ENCODE assay signal across 16 cellular contexts in genomic region chr9:23686896-23687295, GRCh38.
A peak's percentile ranks its signal among the peaks of the same experiment; 100 is the strongest.
DNase-seq lines count a peak whose midpoint lies in the region; ATAC-seq, FAIRE-seq and TF ChIP-seq lines count a peak whose summit lies in the region.
"Had no signal": no experiment of that assay in that cellular context is flagged by ENCODE, and none has a peak within 500 bp of the region (broad histone marks: within the 10 kb centered on the region; RNA-seq: fewer than 3 reads in every experiment).

No MANE protein-coding gene starts in this region.

- peaks cover 21% of the 10 kb centered on the region for H3K79me1 ChIP-seq in trophoblast cell (ENCODE audit: low read length)

- H4K8ac ChIP-seq in trophoblast cell (ENCODE audit: low read depth, low read length): peak overlapping the region; percentile 48

- H3K9me3 ChIP-seq in PC-3 (ENCODE audit: low read length) (no peaks in the 10 kb centered on the region), GM12878 (replicated peaks; ENCODE audit: control insufficient read depth, insufficient read depth, low read length) (no peaks in the 10 kb centered on the region), trophoblast cell (ENCODE audit: insufficient read depth, low read depth, low read length) (no peaks in the 10 kb centered on the region), upper lobe of left lung (no peaks in the 10 kb centered on the region)
- H3K9me3 ChIP-seq: BLaER1, Caco-2 had no signal

- H3K4ac ChIP-seq in trophoblast cell (ENCODE audit: low read depth, low read length): no peak overlapping the region

- H2BK5ac ChIP-seq in trophoblast cell (ENCODE audit: low read depth, low read length, poor library complexity): no peak overlapping the region

- no peak overlapping the region for H3K18ac ChIP-seq in trophoblast cell (ENCODE audit: low read length)

- peak overlapping the region; percentile 64 for H3K9ac ChIP-seq in PC-3 (ENCODE audit: low read length)
- no peak overlapping the region for H3K9ac ChIP-seq in GM12878 (ENCODE audit: control insufficient read depth, insufficient read depth, low read length)
- H3K9ac ChIP-seq in trophoblast cell (ENCODE audit: low read length): no peak overlapping the region
- H3K9ac ChIP-seq: BLaER1 had no signal

- TF ChIP-seq RAD21 in GM12878 (IDR thresholded peaks at IDR 0.05; ENCODE audit: insufficient read depth, low read depth, low read length): no peak

- H4K91ac ChIP-seq in trophoblast cell (ENCODE audit: low read depth, low read length): peak overlapping the region; percentile 61

- H4K12ac ChIP-seq in trophoblast cell (ENCODE audit: low read depth, low read length): no peak overlapping the region

- no peaks in the 10 kb centered on the region; the same call in 1 of the 2 replicates for H3K36me3 ChIP-seq in PC-3 (ENCODE audit: low read depth, low read length)
- H3K36me3 ChIP-seq in GM12878 (ENCODE audit: control insufficient read depth in 2 of 2, insufficient read depth in 2 of 2, low read length in 1 of 2): no peaks in the 10 kb centered on the region
- H3K36me3 ChIP-seq in trophoblast cell (ENCODE audit: control insufficient read depth in 1 of 2, insufficient read depth in 2 of 2, low read length in 2 of 2): no peaks in the 10 kb centered on the region
- H3K36me3 ChIP-seq in upper lobe of left lung: no peaks in the 10 kb centered on the region
- H3K36me3 ChIP-seq: BLaER1 had no signal

- SMC1A ChIA-PET in GM12878 (lab: Charles Lee; ENCODE audit: uncharacterized antibody, unreplicated experiment): no interaction called here

- TF ChIP-seq CTCF in PC-3 (conservative IDR thresholded peaks at IDR 0.05; ENCODE audit: low read depth, low read length): no peak
- no peak for TF ChIP-seq CTCF in GM12878 (IDR thresholded peaks at IDR 0.05 in 2 of 3, conservative IDR thresholded peaks at IDR 0.05 in 1 of 3; ENCODE audit: control insufficient read depth in 2 of 3, extremely low read depth in 1 of 3, insufficient read depth in 1 of 3, low read depth in 3 of 3, low read length in 3 of 3)
- TF ChIP-seq CTCF in upper lobe of left lung (IDR thresholded peaks at IDR 0.05): no peak

- FAIRE-seq in GM12878 (lab: Jason Lieb, UNC): no peak

- CTCF ChIA-PET in PC-3 (lab: Charles Lee): no interaction called here
- CTCF ChIA-PET in GM12878 (lab: Yijun Ruan, JAX): no interaction called here

- H3K27me3 ChIP-seq in PC-3 (ENCODE audit: low read length) (no peaks in the 10 kb centered on the region), GM12878 (replicated peaks in 1 of 2; ENCODE audit: control insufficient read depth in 2 of 2, insufficient read depth in 2 of 2, low read length in 1 of 2) (no peaks in the 10 kb centered on the region), trophoblast cell (ENCODE audit: insufficient read depth, low read length) (no peaks in the 10 kb centered on the region), upper lobe of left lung (no peaks in the 10 kb centered on the region)
- H3K27me3 ChIP-seq: BLaER1 had no signal

- intact Hi-C loops in PC-3 (cut with micrococcal nuclease) (loop anchor here (1.0 to 5.0 kb wide), 2 partner anchors 66 to 195 kb away; no protein-coding TSS in a partner anchor), GM12878 (cut with micrococcal nuclease; ENCODE audit: unreplicated experiment) (no loop called here)

- H2AFZ ChIP-seq in PC-3 (ENCODE audit: low read length): no peak overlapping the region
- no peak overlapping the region for H2AFZ ChIP-seq in GM12878 (ENCODE audit: control insufficient read depth, low read depth, low read length)
- H2AFZ ChIP-seq in trophoblast cell (ENCODE audit: insufficient read depth, low read length, poor library complexity): no peak overlapping the region
- H2AFZ ChIP-seq: GM23338 had no signal

- no peak for TF ChIP-seq POLR2A in GM12878 (IDR thresholded peaks at IDR 0.05; ENCODE audit: low read depth, low read length)
- no peak for TF ChIP-seq POLR2A in upper lobe of left lung (IDR thresholded peaks at IDR 0.05)

- TF ChIP-seq EP300 in GM12878 (IDR thresholded peaks at IDR 0.05; ENCODE audit: borderline replicate concordance in 1 of 2, control insufficient read depth in 1 of 2, low read depth in 2 of 2, low read length in 2 of 2): no peak
- no peak for TF ChIP-seq EP300 in upper lobe of left lung (IDR thresholded peaks at IDR 0.05)

- in situ Hi-C loops in GM12878 (cut with MboI): no loop called here

- H4K20me1 ChIP-seq in PC-3 (ENCODE audit: low read length) (no peaks in the 10 kb centered on the region), GM12878 (ENCODE audit: control insufficient read depth, insufficient read depth) (no peaks in the 10 kb centered on the region)
- H4K20me1 ChIP-seq: BLaER1 had no signal

- no peaks in the 10 kb centered on the region for H3F3A ChIP-seq in PC-3 (ENCODE audit: low read length, unreplicated experiment)

- H3K4me1 ChIP-seq in PC-3 (ENCODE audit: insufficient read depth, low read length) (peaks cover 50% of the 10 kb centered on the region), GM12878 (ENCODE audit: control insufficient read depth, insufficient read depth, low read length) (no peaks in the 10 kb centered on the region), trophoblast cell (ENCODE audit: control insufficient read depth in 1 of 2, insufficient read depth in 2 of 2, low read length in 2 of 2) (peaks cover 15 to 22% of the 10 kb centered on the region in 2 experiments), upper lobe of left lung (no peaks in the 10 kb centered on the region)
- H3K4me1 ChIP-seq: BLaER1, Caco-2 had no signal

- H3K4me3 ChIP-seq in PC-3 (ENCODE audit: low read length): no peak overlapping the region
- no peak overlapping the region for H3K4me3 ChIP-seq in GM12878
- H3K4me3 ChIP-seq in trophoblast cell (ENCODE audit: low read depth, low read length): no peak overlapping the region
- H3K4me3 ChIP-seq in upper lobe of left lung: no peak overlapping the region
- H3K4me3 ChIP-seq: BLaER1, GM23338 had no signal

- H2AK5ac ChIP-seq in trophoblast cell (ENCODE audit: low read length): no peak overlapping the region

- H3K27ac ChIP-seq in PC-3 (ENCODE audit: low read length) (peak overlapping the region; percentile 92), GM12878 (ENCODE audit: control insufficient read depth, insufficient read depth) (no peak overlapping the region), trophoblast cell (ENCODE audit: low read depth, low read length) (no peak overlapping the region), upper lobe of left lung (no peak overlapping the region)
- H3K27ac ChIP-seq: BLaER1 had no signal

- 0% methylated on average over 1 of the region's 1 CpG for WGBS in GM12878 (ENCODE audit: insufficient coverage, insufficient replicate concordance, low lambda C conversion rate, missing lambda C conversion rate)
- WGBS in trophoblast cell (ENCODE audit: extremely low coverage, insufficient coverage, insufficient read length): no CpG with 5 or more reads among the region's 1 CpG
- 84 to 85% methylated on average over 1 of the region's 1 CpG for WGBS in upper lobe of left lung, 2 donors

- POLR2A ChIA-PET in PC-3 (lab: Charles Lee; ENCODE audit: unreplicated experiment) (no interaction called here), GM12878 (lab: Charles Lee) (no interaction called here)

- RAD21 ChIA-PET in GM12878 (lab: Charles Lee; ENCODE audit: unreplicated experiment): no interaction called here

- peak overlapping the region; percentile 49 for H3K4me2 ChIP-seq in PC-3 (ENCODE audit: low read length)
- no peak overlapping the region for H3K4me2 ChIP-seq in GM12878 (ENCODE audit: control insufficient read depth, insufficient read depth)
- H3K4me2 ChIP-seq in trophoblast cell (ENCODE audit: low read length): no peak overlapping the region
- H3K4me2 ChIP-seq: BLaER1 had no signal

- peak; percentile 58 for ATAC-seq in PC-3
- peak; percentile 59 for ATAC-seq in GM12878
- no peak for ATAC-seq in HG02981 (IDR thresholded peaks at IDR 0.05; ENCODE audit: unreplicated experiment)
- no peak for ATAC-seq in upper lobe of left lung (ENCODE audit: low FRiP score in 2 of 2)
- no peak for ATAC-seq in GM19463 (IDR thresholded peaks at IDR 0.05; ENCODE audit: unreplicated experiment)
- no peak for ATAC-seq in HG03175 (IDR thresholded peaks at IDR 0.05; ENCODE audit: unreplicated experiment)

- DNase-seq in PC-3 (peak; percentile 32), SW480 (ENCODE audit: low spot score) (peak; percentile 7), GM12878 (ENCODE audit: low read depth, low spot score) (no peak), trophoblast cell (no peak), upper lobe of left lung (no peak)
- DNase-seq: AML-193; Caco-2; CD8-positive, alpha-beta memory T cell; DND-41; GDM1; H7 had no signal

- H2BK120ac ChIP-seq in trophoblast cell (ENCODE audit: insufficient read depth, low read length, poor library complexity): no peak overlapping the region

- H3K14ac ChIP-seq in trophoblast cell (ENCODE audit: low read length): no peak overlapping the region

- H3K79me2 ChIP-seq in PC-3 (ENCODE audit: low read length) (peaks cover 9% of the 10 kb centered on the region; the same call in 1 of the 2 replicates), GM12878 (ENCODE audit: control insufficient read depth, insufficient read depth, low read length) (no peaks in the 10 kb centered on the region), trophoblast cell (ENCODE audit: control insufficient read depth, insufficient read depth, low read length, poor library complexity) (no peaks in the 10 kb centered on the region)

- no peaks in the 10 kb centered on the region for H3K9me2 ChIP-seq in PC-3 (replicated peaks; ENCODE audit: low read length)

- no peak overlapping the region for H3K23ac ChIP-seq in trophoblast cell (ENCODE audit: low read length)

- BruUV-seq in PC-3 (replicated peaks; lab: Mats Ljungman, UMichigan) (TSS peak; percentile 15), GM12878 (replicated peaks; lab: Mats Ljungman, UMichigan) (no TSS peak)

- no peak overlapping the region for H2BK12ac ChIP-seq in trophoblast cell (ENCODE audit: low read length)

TF ChIP-seq in GM12878, 131 proteins besides CTCF, POLR2A, EP300 and RAD21 (continues in another document):
- no peak for TF ChIP-seq NFYA (IDR thresholded peaks at IDR 0.05; ENCODE audit: borderline replicate concordance, low read depth, low read length)
- no peak for TF ChIP-seq ATF2 (IDR thresholded peaks at IDR 0.05; ENCODE audit: low read length)

Comparison
In these comparisons a context has a peak if more than half of its experiments do, and no peak if none do; other contexts are left out.
1. ATAC-seq: peak in PC-3 (single experiment) and GM12878 (single experiment); none in HG02981 (single experiment), upper lobe of left lung (0 of 2), GM19463 (single experiment) and HG03175 (single experiment).
2. DNase-seq: peak in PC-3 (single experiment) and SW480 (single experiment); none in GM12878 (single experiment), trophoblast cell (0 of 2) and upper lobe of left lung (0 of 2).